8 cellular contexts compared by ENCODE assay signal in the genomic region with DNA sequence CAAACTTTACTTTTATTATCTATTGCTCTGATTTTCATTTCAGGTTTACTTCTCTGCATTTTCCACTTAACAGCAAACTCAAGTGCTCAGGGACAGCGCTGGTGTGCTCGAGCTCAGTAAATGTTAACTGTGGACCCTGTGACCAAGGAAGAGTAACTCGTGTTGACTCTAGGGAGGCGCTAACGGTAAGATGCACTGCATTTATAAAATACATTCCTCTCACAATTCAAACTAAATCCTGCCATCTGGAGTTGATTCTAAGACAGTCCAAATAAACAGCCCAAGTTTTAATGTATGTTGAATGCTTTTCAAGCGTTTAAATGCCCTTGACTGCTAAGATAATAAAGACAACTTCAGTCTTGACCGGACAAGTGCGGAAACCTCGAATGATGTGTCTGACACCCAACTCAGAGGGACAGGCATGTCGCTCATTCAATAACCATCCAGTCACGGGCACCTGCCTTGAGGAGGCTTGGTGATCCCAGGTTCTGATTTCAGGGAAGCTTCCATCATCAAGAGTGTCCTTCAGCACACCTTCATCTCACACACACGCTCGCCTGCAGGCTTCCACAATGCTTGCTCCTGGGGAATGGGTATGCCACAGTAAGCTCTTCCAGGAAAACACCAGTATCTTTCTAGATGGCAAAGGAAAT.
DNase-seq lines count a peak whose midpoint lies in the region; ATAC-seq and TF ChIP-seq lines count a peak whose summit lies in the region.

No MANE protein-coding gene starts in this region.

- WGBS in SK-N-SH (ENCODE audit: low lambda C conversion rate): 92% methylated on average over 13 of the region's 13 CpGs
- 29 to 61% (median 36%) methylated on average over 13 of the region's 13 CpGs for WGBS in stomach, 5 donors

- H3K9me3 ChIP-seq in SK-N-SH (no peaks in the 10 kb centered on the region), stomach (no peaks in the 10 kb centered on the region)

- H3K36me3 ChIP-seq in SK-N-SH (replicated peaks in 1 of 2; ENCODE audit: control insufficient read depth in 1 of 2, insufficient read depth in 2 of 2, low read length in 1 of 2) (no peaks in the 10 kb centered on the region), stomach (peaks cover 0 to 10% (median 0%) of the 10 kb centered on the region in 4 donors)

- peaks cover 34 to 60% of the 10 kb centered on the region in 2 experiments; a peak in 3 of 4 replicates for H3K4me1 ChIP-seq in SK-N-SH (ENCODE audit: control insufficient read depth in 1 of 2, insufficient read depth in 2 of 2, low read depth in 1 of 2, low read length in 1 of 2)
- peaks cover 60 to 83% (median 75%) of the 10 kb centered on the region in 4 donors for H3K4me1 ChIP-seq in stomach

- no peak; the same call in 2 of the 3 replicates for ATAC-seq in SK-N-SH treated with all-trans-retinoic acid at 6 μM for 48 hours
- ATAC-seq in HG03469 (IDR thresholded peaks at IDR 0.05; ENCODE audit: unreplicated experiment): no peak
- no peak for ATAC-seq in HG02678 (IDR thresholded peaks at IDR 0.05; ENCODE audit: unreplicated experiment)

- DNase-seq in SK-N-SH (no peak), amniotic epithelial cell (ENCODE audit: low read depth) (peak; percentile 28), stomach (no peak)
- no peak for DNase-seq in stimulated activated naive CD4-positive, alpha-beta T cell (lab: John Stamatoyannopoulos, UW)

- POLR2A ChIA-PET in SK-N-SH (lab: Yijun Ruan, JAX): no interaction called here

- H3K27me3 ChIP-seq in SK-N-SH (ENCODE audit: insufficient read depth) (no peaks in the 10 kb centered on the region), layer of hippocampus (ENCODE audit: control insufficient read depth, insufficient read depth, low read length) (no peaks in the 10 kb centered on the region), stomach (no peaks in the 10 kb centered on the region)

- CTCF ChIA-PET in SK-N-SH (lab: Yijun Ruan, JAX): interaction anchor here (1.0 to 2.8 kb wide), 6 partner anchors 17 to 190 kb away, joined by 3 to 12 read pairs (median 6); no protein-coding TSS in a partner anchor

- intact Hi-C loops in stomach (cut with DNase I; ENCODE audit: low total_unique reads): no loop called here

- H3F3A ChIP-seq in SK-N-SH (replicated peaks; ENCODE audit: insufficient read depth): peaks cover 17% of the 10 kb centered on the region

- H3K9me2 ChIP-seq in SK-N-SH: no peaks in the 10 kb centered on the region

- H3K27ac ChIP-seq in SK-N-SH (ENCODE audit: low read depth in 2 of 2, low read length in 1 of 2) (peak overlapping the region in 1 of 2 experiments; percentile 87; a peak in 2 of 4 replicates), layer of hippocampus (ENCODE audit: low read depth, low read length) (peak overlapping the region; percentile 7), stomach (peak overlapping the region; percentile 85 to 94 (median 90))

- H3K9ac ChIP-seq in SK-N-SH: peak overlapping the region; percentile 57; the same call in 1 of the 2 replicates

- no peak for TF ChIP-seq RAD21 in SK-N-SH (IDR thresholded peaks at IDR 0.05; ENCODE audit: low read length)

- H3K79me2 ChIP-seq in SK-N-SH (ENCODE audit: insufficient read depth): peaks cover 82% of the 10 kb centered on the region

- H3K4me2 ChIP-seq in SK-N-SH: peak overlapping the region; percentile 56

- TF ChIP-seq POLR2A in stomach (IDR thresholded peaks at IDR 0.05): no peak

- TF ChIP-seq CTCF in SK-N-SH (IDR thresholded peaks at IDR 0.05) (no peak), stomach (IDR thresholded peaks at IDR 0.05) (no peak)

- H2AFZ ChIP-seq in SK-N-SH (ENCODE audit: low read depth): no peak overlapping the region

- peaks cover 18% of the 10 kb centered on the region for H4K20me1 ChIP-seq in SK-N-SH (ENCODE audit: insufficient read depth)

- no peak for TF ChIP-seq EP300 in SK-N-SH (IDR thresholded peaks at IDR 0.05; ENCODE audit: borderline replicate concordance in 1 of 2, low read depth in 1 of 2, low read length in 1 of 2)
- no peak for TF ChIP-seq EP300 in stomach (IDR thresholded peaks at IDR 0.05)

- H3K4me3 ChIP-seq in SK-N-SH (ENCODE audit: low read depth in 2 of 2, low read length in 1 of 2): no peak overlapping the region
- H3K4me3 ChIP-seq in stomach: peak overlapping the region in 1 of 4 donors; percentile 1

TF ChIP-seq in SK-N-SH, 30 proteins besides CTCF, POLR2A, EP300 and RAD21:
- no peak for TF ChIP-seq GABPA (IDR thresholded peaks at IDR 0.05; ENCODE audit: low read depth)
- no peak for TF ChIP-seq YY1 (IDR thresholded peaks at IDR 0.05; ENCODE audit: low read depth)
- TF ChIP-seq NFIC (IDR thresholded peaks at IDR 0.05; ENCODE audit: borderline replicate concordance): no peak
- no peak for TF ChIP-seq NRF1 (IDR thresholded peaks at IDR 0.05; ENCODE audit: low read depth, low read length)
- TF ChIP-seq MEF2A (IDR thresholded peaks at IDR 0.05; ENCODE audit: borderline replicate concordance, low read depth): no peak
- TF ChIP-seq TAF1 (IDR thresholded peaks at IDR 0.05; ENCODE audit: borderline replicate concordance, low read depth, low read length): no peak
- TF ChIP-seq USF2 (IDR thresholded peaks at IDR 0.05; ENCODE audit: borderline replicate concordance, low read depth, low read length): no peak
- TF ChIP-seq EZH2phosphoT487 (IDR thresholded peaks at IDR 0.05; ENCODE audit: borderline replicate concordance, low read depth): no peak

TF ChIP-seq in SK-N-SH treated with all-trans-retinoic acid at 6 μM for 48 hours, 23 proteins besides CTCF, POLR2A, EP300 and RAD21:
- no peak for TF ChIP-seq ZNF8 (CRISPR knock-in tag; IDR thresholded peaks at IDR 0.05)
- TF ChIP-seq, protein P1, sequence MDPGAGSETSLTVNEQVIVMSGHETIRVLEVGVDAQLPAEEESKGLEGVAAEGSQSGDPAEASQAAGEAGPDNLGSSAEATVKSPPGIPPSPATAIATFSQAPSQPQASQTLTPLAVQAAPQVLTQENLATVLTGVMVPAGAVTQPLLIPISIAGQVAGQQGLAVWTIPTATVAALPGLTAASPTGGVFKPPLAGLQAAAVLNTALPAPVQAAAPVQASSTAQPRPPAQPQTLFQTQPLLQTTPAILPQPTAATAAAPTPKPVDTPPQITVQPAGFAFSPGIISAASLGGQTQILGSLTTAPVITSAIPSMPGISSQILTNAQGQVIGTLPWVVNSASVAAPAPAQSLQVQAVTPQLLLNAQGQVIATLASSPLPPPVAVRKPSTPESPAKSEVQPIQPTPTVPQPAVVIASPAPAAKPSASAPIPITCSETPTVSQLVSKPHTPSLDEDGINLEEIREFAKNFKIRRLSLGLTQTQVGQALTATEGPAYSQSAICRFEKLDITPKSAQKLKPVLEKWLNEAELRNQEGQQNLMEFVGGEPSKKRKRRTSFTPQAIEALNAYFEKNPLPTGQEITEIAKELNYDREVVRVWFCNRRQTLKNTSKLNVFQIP (CRISPR knock-in tag; IDR thresholded peaks at IDR 0.05; ENCODE audit: borderline replicate concordance, low read depth): no peak
- no peak for TF ChIP-seq RARB (CRISPR knock-in tag; IDR thresholded peaks at IDR 0.05)
- TF ChIP-seq SNAI2 (CRISPR knock-in tag; IDR thresholded peaks at IDR 0.05): no peak
- TF ChIP-seq ZC3H10 (CRISPR knock-in tag; IDR thresholded peaks at IDR 0.05): no peak
- no peak for TF ChIP-seq PATZ1 (CRISPR knock-in tag; IDR thresholded peaks at IDR 0.05; ENCODE audit: borderline replicate concordance)
- no peak for TF ChIP-seq ZNF70 (CRISPR knock-in tag; IDR thresholded peaks at IDR 0.05)
- TF ChIP-seq ISL1 (CRISPR knock-in tag; IDR thresholded peaks at IDR 0.05): no peak
- TF ChIP-seq ARNTL (CRISPR knock-in tag; IDR thresholded peaks at IDR 0.05; ENCODE audit: borderline replicate concordance, low read depth): no peak
- no peak for TF ChIP-seq ZNF565 (CRISPR knock-in tag; conservative IDR thresholded peaks at IDR 0.05; ENCODE audit: low read depth)
- no peak for TF ChIP-seq CSDC2 (CRISPR knock-in tag; IDR thresholded peaks at IDR 0.05)
- TF ChIP-seq TSHZ2 (CRISPR knock-in tag; IDR thresholded peaks at IDR 0.05): no peak
